ENCODE assay signal across 9 cellular contexts in the genomic region with DNA sequence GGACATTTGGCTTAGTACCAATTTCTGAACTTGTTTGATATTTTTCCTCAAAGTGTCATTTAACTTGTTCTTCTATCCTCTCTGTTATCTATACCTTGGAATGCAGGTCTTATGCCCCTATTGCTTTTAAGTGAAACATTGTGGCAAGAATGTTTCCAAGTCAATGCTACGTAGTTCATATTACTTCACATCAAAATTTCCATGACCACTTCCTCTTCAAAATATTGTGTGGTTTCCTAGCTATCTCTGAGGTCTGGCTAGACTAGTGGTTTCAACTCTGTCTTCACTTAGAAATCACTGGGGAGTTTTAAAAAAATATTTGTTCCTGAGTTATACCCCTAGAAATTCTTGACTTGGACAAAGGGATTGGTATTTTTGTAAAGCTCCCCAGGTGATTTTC.
DNase-seq lines count a peak whose midpoint lies in the region; ATAC-seq, FAIRE-seq and TF ChIP-seq lines count a peak whose summit lies in the region.
"Had no signal": no experiment of that assay in that cellular context is flagged by ENCODE, and none has a peak within 500 bp of the region (broad histone marks: within the 10 kb centered on the region; RNA-seq: fewer than 3 reads in every experiment).

No MANE protein-coding gene starts in this region.

- H3K27me3 Mint-ChIP-seq in T-helper 2 cell treated with Interferon-gamma antibody and Interleukin-4, amounts not matched to agents 5 μg/mL and 100 μg/mL, for 36 hours (ENCODE audit: low read depth) = peaks cover 6% of the 10 kb centered on the region

- H3K4me1 Mint-ChIP-seq in T-helper 2 cell treated with Interferon-gamma antibody and Interleukin-4, amounts not matched to agents 5 μg/mL and 100 μg/mL, for 36 hours (ENCODE audit: low read depth) = peaks cover 35% of the 10 kb centered on the region

- TF ChIP-seq POLR2A in H54 (IDR thresholded peaks at IDR 0.05; ENCODE audit: low read depth, low read length) = no peak

- H3K9me3 Mint-ChIP-seq in T-helper 2 cell treated with Interferon-gamma antibody and Interleukin-4, amounts not matched to agents 5 μg/mL and 100 μg/mL, for 36 hours = peaks cover 30% of the 10 kb centered on the region

- H3K36me3 Mint-ChIP-seq in T-helper 2 cell treated with Interferon-gamma antibody and Interleukin-4, amounts not matched to agents 5 μg/mL and 100 μg/mL, for 36 hours (ENCODE audit: low read depth) = peaks cover 11% of the 10 kb centered on the region

- peak; percentile 37 for DNase-seq in GDM1 (lab: John Stamatoyannopoulos, UW)
- no peak for DNase-seq in T-helper 2 cell treated with Interferon-gamma antibody and Interleukin-4, amounts not matched to agents 5 μg/mL and 100 μg/mL, for 36 hours (ENCODE audit: low spot score)
- DNase-seq in medulla oblongata (ENCODE audit: extremely low spot score) = peak; percentile 52
- DNase-seq in H54 (ENCODE audit: insufficient read length, low spot score) = no peak
- DNase-seq in DMS79 treated with DMSO at 0.1 percent for 48 hours (lab: John Stamatoyannopoulos, UW) = no peak
- DNase-seq: NCI-H524 had no signal

- ATAC-seq in HG02981 (IDR thresholded peaks at IDR 0.05; ENCODE audit: unreplicated experiment) (peak; percentile 57), SK-N-SH treated with all-trans-retinoic acid at 6 μM for 48 hours (no peak), HG02678 (IDR thresholded peaks at IDR 0.05; ENCODE audit: unreplicated experiment) (no peak)

- peak overlapping the region; percentile 87 for H3K27ac Mint-ChIP-seq in T-helper 2 cell treated with Interferon-gamma antibody and Interleukin-4, amounts not matched to agents 5 μg/mL and 100 μg/mL, for 36 hours

- H3K4me3 Mint-ChIP-seq in T-helper 2 cell treated with Interferon-gamma antibody and Interleukin-4, amounts not matched to agents 5 μg/mL and 100 μg/mL, for 36 hours = peak overlapping the region; percentile 30

- FAIRE-seq in H54 (lab: Jason Lieb, UNC) = no peak

TF ChIP-seq in SK-N-SH treated with all-trans-retinoic acid at 6 μM for 48 hours, 23 proteins besides CTCF, POLR2A, EP300 and RAD21:
- no peak for TF ChIP-seq TCF4 (CRISPR knock-in tag; IDR thresholded peaks at IDR 0.05; ENCODE audit: borderline replicate concordance)
- TF ChIP-seq, protein P1, sequence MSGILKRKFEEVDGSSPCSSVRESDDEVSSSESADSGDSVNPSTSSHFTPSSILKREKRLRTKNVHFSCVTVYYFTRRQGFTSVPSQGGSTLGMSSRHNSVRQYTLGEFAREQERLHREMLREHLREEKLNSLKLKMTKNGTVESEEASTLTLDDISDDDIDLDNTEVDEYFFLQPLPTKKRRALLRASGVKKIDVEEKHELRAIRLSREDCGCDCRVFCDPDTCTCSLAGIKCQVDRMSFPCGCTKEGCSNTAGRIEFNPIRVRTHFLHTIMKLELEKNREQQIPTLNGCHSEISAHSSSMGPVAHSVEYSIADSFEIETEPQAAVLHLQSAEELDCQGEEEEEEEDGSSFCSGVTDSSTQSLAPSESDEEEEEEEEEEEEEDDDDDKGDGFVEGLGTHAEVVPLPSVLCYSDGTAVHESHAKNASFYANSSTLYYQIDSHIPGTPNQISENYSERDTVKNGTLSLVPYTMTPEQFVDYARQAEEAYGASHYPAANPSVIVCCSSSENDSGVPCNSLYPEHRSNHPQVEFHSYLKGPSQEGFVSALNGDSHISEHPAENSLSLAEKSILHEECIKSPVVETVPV (CRISPR knock-in tag; IDR thresholded peaks at IDR 0.05) = no peak
TF ChIP-seq in SK-N-SH treated with all-trans-retinoic acid at 6 μM for 48 hours: peak in this region for 0.

Comparison
In these comparisons a context has a peak if more than half of its experiments do, and no peak if none do; other contexts are left out.
1. DNase-seq: peak in GDM1 (single experiment) and medulla oblongata (single experiment); none in T-helper 2 cell treated with Interferon-gamma antibody and Interleukin-4, amounts not matched to agents 5 μg/mL and 100 μg/mL, for 36 hours (single experiment), H54 (single experiment) and DMS79 treated with DMSO at 0.1 percent for 48 hours (single experiment).